In the genomic region with DNA sequence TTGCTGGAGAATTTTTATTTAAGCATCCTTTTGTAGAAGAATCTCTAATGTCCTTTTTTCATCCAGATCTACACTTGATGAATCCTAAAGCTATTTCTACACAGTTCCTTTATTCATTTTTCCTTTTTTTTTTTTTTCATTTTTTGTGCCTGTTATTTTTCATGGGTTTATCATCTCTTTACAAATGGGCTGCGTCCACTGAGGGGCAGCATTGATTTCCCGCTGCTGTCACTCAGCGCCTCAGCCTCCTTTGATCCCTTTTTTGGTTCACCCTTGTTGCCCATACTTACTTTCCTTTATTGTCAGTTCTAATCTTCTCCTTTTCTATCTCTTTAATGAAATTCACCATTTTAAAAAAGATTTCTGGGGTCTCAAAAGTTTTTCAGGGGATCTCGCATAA, we compare ENCODE assay signal across 18 cellular contexts. TPM values are rescaled to one million over a fixed set of nuclear protein-coding genes. Genes with fewer than 3 reads are reported as not detected.
DNase-seq lines count a peak whose midpoint lies in the region; ATAC-seq, FAIRE-seq and TF ChIP-seq lines count a peak whose summit lies in the region.
"Had no signal": no experiment of that assay in that cellular context is flagged by ENCODE, and none has a peak within 500 bp of the region (broad histone marks: within the 10 kb centered on the region; RNA-seq: fewer than 3 reads in every experiment).

No MANE protein-coding gene starts in this region.

- WGBS in HepG2 (ENCODE audit: low lambda C conversion rate), result 98% methylated on average over 4 of the region's 4 CpGs
- WGBS in right lobe of liver (ENCODE audit: insufficient coverage, low coverage, low lambda C conversion rate, missing lambda C conversion rate), result 98% methylated on average over 4 of the region's 4 CpGs

- no peaks in the 10 kb centered on the region for H3K27me3 Mint-ChIP-seq in stimulated activated naive B cell treated with anti-CD40 and anti-IgM and Interleukin-4, amounts not matched to agents 10 μg/mL and 1 μg/mL and 100 μg/mL, for 72 hours
- H3K27me3 Mint-ChIP-seq in GM23338 (ENCODE audit: insufficient read depth, low read depth, poor library complexity), result peaks cover 6% of the 10 kb centered on the region

- H3K9me2 ChIP-seq in OCI-LY7 (ENCODE audit: insufficient read depth, low read length) (no peaks in the 10 kb centered on the region), GM23338 (ENCODE audit: insufficient read depth) (no peaks in the 10 kb centered on the region)

- intact Hi-C loops in HepG2 (cut with micrococcal nuclease; ENCODE audit: unreplicated experiment), result no loop called here
- intact Hi-C loops in right lobe of liver (cut with DNase I), result no loop called here
- intact Hi-C loops in OCI-LY7 (cut with micrococcal nuclease; ENCODE audit: unreplicated experiment), result loop anchor here (5.0 kb wide), 1 partner anchor 142 kb away; a partner anchor contains a TSS
- intact Hi-C loops in colonic mucosa (cut with DNase I), result no loop called here

- H3K4me1 ChIP-seq in HepG2 (ENCODE audit: insufficient read depth, low read length) (peaks cover 33% of the 10 kb centered on the region), right lobe of liver (peaks cover 0 to 18% (median 6%) of the 10 kb centered on the region in 4 donors), OCI-LY7 (ENCODE audit: insufficient read depth, low read length, poor library complexity, severe bottlenecking) (peaks cover 70% of the 10 kb centered on the region), colonic mucosa (peaks cover 5% of the 10 kb centered on the region), GM23338 (ENCODE audit: insufficient read depth) (peaks cover 18% of the 10 kb centered on the region)

- H2AFZ ChIP-seq in HepG2 (ENCODE audit: low read length), result no peak overlapping the region
- no peak overlapping the region for H2AFZ ChIP-seq in OCI-LY7 (ENCODE audit: low read length)
- H2AFZ ChIP-seq in GM23338, result no peak overlapping the region

- H3K27ac ChIP-seq in HepG2 (ENCODE audit: extremely low read length, insufficient read depth, low read length), result no peak overlapping the region
- no peak overlapping the region for H3K27ac ChIP-seq in right lobe of liver
- no peak overlapping the region for H3K27ac ChIP-seq in OCI-LY7 (ENCODE audit: low read depth, low read length, poor library complexity, severe bottlenecking)
- H3K27ac ChIP-seq in colonic mucosa, result no peak overlapping the region
- H3K27ac ChIP-seq in GM23338 (ENCODE audit: low read depth), result no peak overlapping the region

- H3K79me2 ChIP-seq in HepG2 (ENCODE audit: insufficient read depth, low read length), result peaks cover 46% of the 10 kb centered on the region
- peaks cover 41% of the 10 kb centered on the region for H3K79me2 ChIP-seq in OCI-LY7 (ENCODE audit: insufficient read depth, low read depth, low read length)
- H3K79me2 ChIP-seq in GM23338 (replicated peaks; ENCODE audit: insufficient read depth), result peaks cover 63% of the 10 kb centered on the region

- ATAC-seq in HepG2, result no peak
- no peak for ATAC-seq in right lobe of liver
- no peak for ATAC-seq in stimulated activated naive B cell treated with anti-CD40 and anti-IgM and Interleukin-4, amounts not matched to agents 10 μg/mL and 1 μg/mL and 100 μg/mL, for 72 hours (replicated peaks)
- ATAC-seq in GM23338, result no peak
- no peak for ATAC-seq in HG03280 (IDR thresholded peaks at IDR 0.05; ENCODE audit: unreplicated experiment)
- ATAC-seq: CD8-positive, alpha-beta T cell had no signal

- peaks cover 11 to 21% of the 10 kb centered on the region in 2 donors for H3K36me3 Mint-ChIP-seq in stimulated activated naive B cell treated with anti-CD40 and anti-IgM and Interleukin-4, amounts not matched to agents 10 μg/mL and 1 μg/mL and 100 μg/mL, for 72 hours
- H3K36me3 Mint-ChIP-seq in GM23338 (ENCODE audit: low read depth), result peaks cover 15% of the 10 kb centered on the region

- H3F3A ChIP-seq in GM23338 (replicated peaks; ENCODE audit: low read depth), result peaks cover 18% of the 10 kb centered on the region; the same call in 1 of the 2 replicates

- H4K20me1 ChIP-seq in HepG2 (ENCODE audit: insufficient read depth, low read length) (no peaks in the 10 kb centered on the region), OCI-LY7 (ENCODE audit: insufficient read depth, low read length) (no peaks in the 10 kb centered on the region), GM23338 (replicated peaks; ENCODE audit: insufficient read depth) (peaks cover 3% of the 10 kb centered on the region; the same call in 1 of the 2 replicates)

- no peaks in the 10 kb centered on the region for H3K9me3 ChIP-seq in HepG2 (ENCODE audit: low read length)
- H3K9me3 ChIP-seq in right lobe of liver, result no peaks in the 10 kb centered on the region
- H3K9me3 ChIP-seq in OCI-LY7 (ENCODE audit: low read length), result peaks cover 4% of the 10 kb centered on the region; the same call in 1 of the 2 replicates
- no peaks in the 10 kb centered on the region for H3K9me3 ChIP-seq in colonic mucosa

- no peak overlapping the region for H3K9ac ChIP-seq in HepG2 (ENCODE audit: insufficient read depth, low read depth, low read length)
- no peak overlapping the region for H3K9ac ChIP-seq in colonic mucosa (ENCODE audit: low read depth in 2 of 2, low read length in 2 of 2)

- H3K9me3 Mint-ChIP-seq in stimulated activated naive B cell treated with anti-CD40 and anti-IgM and Interleukin-4, amounts not matched to agents 10 μg/mL and 1 μg/mL and 100 μg/mL, for 72 hours, result no peaks in the 10 kb centered on the region
- no peaks in the 10 kb centered on the region; the same call in 1 of the 3 replicates for H3K9me3 Mint-ChIP-seq in GM23338
- H3K9me3 Mint-ChIP-seq: CD8-positive, alpha-beta T cell had no signal

- TF ChIP-seq CTCF in HepG2 (CRISPR knock-in tag; IDR thresholded peaks at IDR 0.05) (no peak), right lobe of liver (IDR thresholded peaks at IDR 0.05) (no peak), OCI-LY7 (conservative IDR thresholded peaks at IDR 0.05; ENCODE audit: low read length) (peak; percentile 61), colonic mucosa (IDR thresholded peaks at IDR 0.05) (no peak), GM23338 (conservative IDR thresholded peaks at IDR 0.05; ENCODE audit: low read depth in 2 of 2) (peak in 1 of 2 experiments; percentile 38; a peak in 3 of 4 replicates)

- in situ Hi-C loops in HepG2 (cut with HindIII; ENCODE audit: extremely low pct_ligation_motif_present, low pct_unique_long_range_greater_than_20kb), result no loop called here

- TF ChIP-seq EP300 in HepG2 (IDR thresholded peaks at IDR 0.05; ENCODE audit: low read depth in 2 of 2, low read length in 2 of 2) (no peak), HepG2 (CRISPR knock-in tag; IDR thresholded peaks at IDR 0.05; ENCODE audit: borderline replicate concordance) (no peak)

- FAIRE-seq in HepG2 (lab: Jason Lieb, UNC), result no peak
- FAIRE-seq: A204.1, H54 had no signal

- CTCF ChIA-PET in HepG2 (lab: Yijun Ruan, JAX; ENCODE audit: low intra/inter-chr PET ratio, low total read pairs), result no interaction called here
- CTCF ChIA-PET in OCI-LY7 (lab: Charles Lee; ENCODE audit: unreplicated experiment), result interaction anchor here (1.6 kb wide), 1 partner anchor 16 kb away, joined by 4 read pairs; no protein-coding TSS in a partner anchor

- no peak overlapping the region for H3K4me2 ChIP-seq in HepG2 (ENCODE audit: low read depth, low read length)
- peak overlapping the region; percentile 74 for H3K4me2 ChIP-seq in OCI-LY7 (ENCODE audit: low read length)
- H3K4me2 ChIP-seq in GM23338, result no peak overlapping the region

- POLR2A ChIA-PET in HepG2 (lab: Yijun Ruan, JAX) (interaction anchor here (0.7 to 2.0 kb wide), 2 partner anchors 11 to 12 kb away, joined by 3 to 9 read pairs; a partner anchor contains a TSS), OCI-LY7 (lab: Charles Lee) (interaction anchor here (1.3 to 2.8 kb wide), 6 partner anchors 10 to 27 kb away, joined by 3 to 12 read pairs (median 4); a partner anchor contains a TSS)

- peak overlapping the region; percentile 26 for H3K27ac Mint-ChIP-seq in stimulated activated naive B cell treated with anti-CD40 and anti-IgM and Interleukin-4, amounts not matched to agents 10 μg/mL and 1 μg/mL and 100 μg/mL, for 72 hours
- no peak overlapping the region; the same call in 1 of the 2 replicates for H3K27ac Mint-ChIP-seq in GM23338
- H3K27ac Mint-ChIP-seq: CD8-positive, alpha-beta T cell had no signal

- BruUV-seq in HepG2 (replicated peaks; lab: Mats Ljungman, UMichigan) (no TSS peak), OCI-LY7 (replicated peaks; lab: Mats Ljungman, UMichigan) (no TSS peak)

- no peak for TF ChIP-seq RAD21 in HepG2 (CRISPR knock-in tag; IDR thresholded peaks at IDR 0.05)

- DNase-seq in HepG2 (ENCODE audit: low spot score) (no peak), right lobe of liver (no peak), OCI-LY7 (ENCODE audit: low spot score) (no peak), colonic mucosa (peak; percentile 13), GM23338 (ENCODE audit: low spot score) (no peak)
- no peak for DNase-seq in stimulated activated naive B cell treated with anti-CD40 and anti-IgM and Interleukin-4, amounts not matched to agents 10 μg/mL and 1 μg/mL and 100 μg/mL, for 72 hours
- DNase-seq in NK-92 treated with Interleukin-12 subunit alpha and Interleukin-12 subunit beta, amount 100 ng/mL, for 24 hours (lab: John Stamatoyannopoulos, UW), result no peak
- DNase-seq: CD8-positive, alpha-beta T cell; DND-41; GDM1; NCI-H1048; NCI-H1694; NCI-H748 treated with DMSO at 0.1 percent for 48 hours; SHP77 treated with DMSO at 0.1 percent for 48 hours had no signal

- peaks cover 31 to 55% of the 10 kb centered on the region in 2 donors for H3K4me1 Mint-ChIP-seq in stimulated activated naive B cell treated with anti-CD40 and anti-IgM and Interleukin-4, amounts not matched to agents 10 μg/mL and 1 μg/mL and 100 μg/mL, for 72 hours
- H3K4me1 Mint-ChIP-seq in GM23338, result peaks cover 44% of the 10 kb centered on the region

- no peak overlapping the region for H3K4me3 Mint-ChIP-seq in stimulated activated naive B cell treated with anti-CD40 and anti-IgM and Interleukin-4, amounts not matched to agents 10 μg/mL and 1 μg/mL and 100 μg/mL, for 72 hours
- no peak overlapping the region; the same call in 2 of the 3 replicates for H3K4me3 Mint-ChIP-seq in GM23338
- H3K4me3 Mint-ChIP-seq: CD8-positive, alpha-beta T cell had no signal

- H3K36me3 ChIP-seq in HepG2 (replicated peaks in 1 of 2; ENCODE audit: control insufficient read depth in 1 of 2, insufficient read depth in 2 of 2, low read length in 2 of 2), result no peaks in the 10 kb centered on the region
- no peaks in the 10 kb centered on the region for H3K36me3 ChIP-seq in right lobe of liver
- peaks cover 20% of the 10 kb centered on the region for H3K36me3 ChIP-seq in OCI-LY7 (ENCODE audit: insufficient read depth, low read length)
- H3K36me3 ChIP-seq in colonic mucosa, result no peaks in the 10 kb centered on the region
- H3K36me3 ChIP-seq in GM23338 (ENCODE audit: insufficient read depth), result no peaks in the 10 kb centered on the region

- TF ChIP-seq POLR2A in HepG2 (IDR thresholded peaks at IDR 0.05; ENCODE audit: insufficient read depth in 1 of 2, low read depth in 2 of 2, low read length in 2 of 2) (no peak), right lobe of liver (IDR thresholded peaks at IDR 0.05) (no peak)

- no peak overlapping the region for H3K4me3 ChIP-seq in HepG2 (replicated peaks in 1 of 3; ENCODE audit: insufficient read depth in 1 of 3, low read depth in 2 of 3, low read length in 3 of 3)
- no peak overlapping the region for H3K4me3 ChIP-seq in right lobe of liver
- no peak overlapping the region for H3K4me3 ChIP-seq in OCI-LY7 (ENCODE audit: low read depth, low read length, poor library complexity, severe bottlenecking)
- H3K4me3 ChIP-seq in colonic mucosa, result no peak overlapping the region
- no peak overlapping the region for H3K4me3 ChIP-seq in GM23338

- H3K27me3 ChIP-seq in HepG2 (ENCODE audit: control insufficient read depth in 1 of 2, insufficient read depth in 2 of 2, low read length in 2 of 2), result no peaks in the 10 kb centered on the region; a peak in 1 of 5 replicates
- H3K27me3 ChIP-seq in right lobe of liver, result no peaks in the 10 kb centered on the region
- no peaks in the 10 kb centered on the region for H3K27me3 ChIP-seq in colonic mucosa
- no peaks in the 10 kb centered on the region for H3K27me3 ChIP-seq in GM23338 (ENCODE audit: insufficient read depth)

RNA-seq across cellular contexts. Expression of a gene that starts 5.7 kb away (rescaled TPM):
- total RNA-seq in HepG2 (2016; rRNA removed; fragmentation: Illumina TruSeq; extraction: Trizol), result 0.24 and 0.49 TPM in 2 replicates
- not detected in 2 replicates for total RNA-seq in HepG2 (2016; cell fraction: cytosol; rRNA removed; fragmentation: Illumina TruSeq; extraction: Trizol; ENCODE audit: low read depth)
- total RNA-seq in HepG2 (2016; cell fraction: insoluble cytoplasmic fraction; rRNA removed; fragmentation: Illumina TruSeq; extraction: Trizol), result not detected in 2 replicates
- total RNA-seq in HepG2 (2016; cell fraction: membrane; rRNA removed; fragmentation: Illumina TruSeq; extraction: Trizol), result 0.71 TPM in 1 of 2 replicates, not detected in the other
- total RNA-seq in HepG2 (2016; cell fraction: nucleus; rRNA removed; fragmentation: Illumina TruSeq; extraction: Trizol), result not detected in 2 replicates
- polyA plus RNA-seq in HepG2 (2011; rRNA removed), result 0.34 and 0.46 TPM in 2 replicates
- polyA plus RNA-seq in HepG2 (2011; cell fraction: cytosol; rRNA removed), result 0.32 and 0.45 TPM in 2 replicates
- polyA plus RNA-seq in HepG2 (2011; cell fraction: nucleus; rRNA removed), result 0.42 TPM in 1 of 2 replicates, not detected in the other
- 0.76 TPM in 1 of 2 replicates, not detected in the other for polyA plus RNA-seq in HepG2 (2012)
- 0.66 and 1.2 TPM in 2 replicates for polyA plus RNA-seq in HepG2 (2016; cell fraction: cytosol; fragmentation: Illumina TruSeq; extraction: Trizol; ENCODE audit: low read depth)
- polyA plus RNA-seq in HepG2 (2016; cell fraction: insoluble cytoplasmic fraction; fragmentation: Illumina TruSeq; extraction: Trizol; ENCODE audit: low read depth), result 0.62 TPM in 1 of 2 replicates, not detected in the other
- 0.55 and 2.2 TPM in 2 replicates for polyA plus RNA-seq in HepG2 (2016; cell fraction: membrane; fragmentation: Illumina TruSeq; extraction: Trizol; ENCODE audit: low read depth)
- polyA plus RNA-seq in HepG2 (2016; cell fraction: nucleus; fragmentation: Illumina TruSeq; extraction: Trizol; ENCODE audit: insufficient read depth, low read depth), result not detected in 2 replicates
- polyA minus RNA-seq in HepG2 (2011; rRNA and poly(A)+ RNA removed; ENCODE audit: low replicate concordance), result 0.62 TPM in 1 of 2 replicates, not detected in the other
- polyA minus RNA-seq in HepG2 (2011; cell fraction: cytosol; rRNA and poly(A)+ RNA removed), result not detected in 2 replicates
- not detected in 2 replicates for polyA minus RNA-seq in HepG2 (2011; cell fraction: nucleus; rRNA and poly(A)+ RNA removed)
- not detected for total RNA-seq in right lobe of liver
- 0.67 and 2.3 TPM in 2 replicates for total RNA-seq in OCI-LY7 (2014; rRNA removed; shearing (Covaris generic))
- total RNA-seq in OCI-LY7 (2022), result 4.1 and 4.4 TPM in 2 replicates
- total RNA-seq in colonic mucosa, result 1 to 10 TPM in 1 of 2 donors, not detected in 1; 2.1 TPM
- not detected in 2 replicates for total RNA-seq in GM23338 (2014; rRNA removed; shearing (Covaris generic))
- 0.57 and 0.81 TPM in 2 replicates for polyA plus RNA-seq in GM23338 (2016; fragmentation: Nextera tagmentation; extraction: Ambion mirVana)
- total RNA-seq: CD8-positive, alpha-beta T cell; M059J had no signal

RNA-seq across cellular contexts. Expression of a gene that starts 10.7 kb away (rescaled TPM):
- 12.6 and 12.7 TPM in 2 replicates for total RNA-seq in HepG2 (2016; rRNA removed; fragmentation: Illumina TruSeq; extraction: Trizol)
- 1.6 and 1.9 TPM in 2 replicates for total RNA-seq in HepG2 (2016; cell fraction: cytosol; rRNA removed; fragmentation: Illumina TruSeq; extraction: Trizol; ENCODE audit: low read depth)
- total RNA-seq in HepG2 (2016; cell fraction: insoluble cytoplasmic fraction; rRNA removed; fragmentation: Illumina TruSeq; extraction: Trizol), result 10.9 and 13.5 TPM in 2 replicates
- total RNA-seq in HepG2 (2016; cell fraction: membrane; rRNA removed; fragmentation: Illumina TruSeq; extraction: Trizol), result 7.5 and 7.7 TPM in 2 replicates
- total RNA-seq in HepG2 (2016; cell fraction: nucleus; rRNA removed; fragmentation: Illumina TruSeq; extraction: Trizol), result 9.8 and 10.7 TPM in 2 replicates
- polyA plus RNA-seq in HepG2 (2011; rRNA removed), result 18.7 and 21.0 TPM in 2 replicates
- polyA plus RNA-seq in HepG2 (2011; cell fraction: cytosol; rRNA removed), result 13.4 and 13.5 TPM in 2 replicates
- 31.7 and 33.0 TPM in 2 replicates for polyA plus RNA-seq in HepG2 (2011; cell fraction: nucleus; rRNA removed)
- 10.9 TPM in 2 replicates for polyA plus RNA-seq in HepG2 (2012)
- polyA plus RNA-seq in HepG2 (2016; cell fraction: cytosol; fragmentation: Illumina TruSeq; extraction: Trizol; ENCODE audit: low read depth), result 3.5 and 3.8 TPM in 2 replicates
- 9.5 and 11.3 TPM in 2 replicates for polyA plus RNA-seq in HepG2 (2016; cell fraction: insoluble cytoplasmic fraction; fragmentation: Illumina TruSeq; extraction: Trizol; ENCODE audit: low read depth)
- polyA plus RNA-seq in HepG2 (2016; cell fraction: membrane; fragmentation: Illumina TruSeq; extraction: Trizol; ENCODE audit: low read depth), result 5.6 TPM in 2 replicates
- 14.0 and 14.1 TPM in 2 replicates for polyA plus RNA-seq in HepG2 (2016; cell fraction: nucleus; fragmentation: Illumina TruSeq; extraction: Trizol; ENCODE audit: insufficient read depth, low read depth)
- 32.1 and 35.8 TPM in 2 replicates for polyA minus RNA-seq in HepG2 (2011; rRNA and poly(A)+ RNA removed; ENCODE audit: low replicate concordance)
- polyA minus RNA-seq in HepG2 (2011; cell fraction: cytosol; rRNA and poly(A)+ RNA removed), result 8.6 and 10.3 TPM in 2 replicates
- 13.1 and 16.8 TPM in 2 replicates for polyA minus RNA-seq in HepG2 (2011; cell fraction: nucleus; rRNA and poly(A)+ RNA removed)
- 10 to 100 TPM in 5 of 6 experiments, 1 to 10 TPM in 1; 9.5 to 13.0 (median 11.4) TPM for total RNA-seq in right lobe of liver
- 12.3 and 13.5 TPM in 2 replicates for total RNA-seq in OCI-LY7 (2014; rRNA removed; shearing (Covaris generic))
- total RNA-seq in OCI-LY7 (2022), result 27.1 and 31.3 TPM in 2 replicates
- 10 to 100 TPM; 52.0 to 53.9 TPM for total RNA-seq in colonic mucosa
- total RNA-seq in GM23338 (2014; rRNA removed; shearing (Covaris generic)), result 12.9 and 16.0 TPM in 2 replicates
- polyA plus RNA-seq in GM23338 (2016; fragmentation: Nextera tagmentation; extraction: Ambion mirVana), result 2.7 and 2.8 TPM in 2 replicates

RNA-seq across cellular contexts. Expression of a gene that starts 10.8 kb away (rescaled TPM):
- total RNA-seq in HepG2 (2016; rRNA removed; fragmentation: Illumina TruSeq; extraction: Trizol), result 24.4 and 37.5 TPM in 2 replicates
- total RNA-seq in HepG2 (2016; cell fraction: cytosol; rRNA removed; fragmentation: Illumina TruSeq; extraction: Trizol; ENCODE audit: low read depth), result 11.1 and 11.7 TPM in 2 replicates
- 21.2 and 40.4 TPM in 2 replicates for total RNA-seq in HepG2 (2016; cell fraction: insoluble cytoplasmic fraction; rRNA removed; fragmentation: Illumina TruSeq; extraction: Trizol)
- 27.6 and 27.8 TPM in 2 replicates for total RNA-seq in HepG2 (2016; cell fraction: membrane; rRNA removed; fragmentation: Illumina TruSeq; extraction: Trizol)
- total RNA-seq in HepG2 (2016; cell fraction: nucleus; rRNA removed; fragmentation: Illumina TruSeq; extraction: Trizol), result 70.2 and 71.7 TPM in 2 replicates
- 86.1 and 96.9 TPM in 2 replicates for polyA plus RNA-seq in HepG2 (2011; rRNA removed)
- polyA plus RNA-seq in HepG2 (2011; cell fraction: cytosol; rRNA removed), result 54.1 and 58.1 TPM in 2 replicates
- 385 and 395 TPM in 2 replicates for polyA plus RNA-seq in HepG2 (2011; cell fraction: nucleus; rRNA removed)
- 50.0 and 65.4 TPM in 2 replicates for polyA plus RNA-seq in HepG2 (2012)
- polyA plus RNA-seq in HepG2 (2016; cell fraction: cytosol; fragmentation: Illumina TruSeq; extraction: Trizol; ENCODE audit: low read depth), result 10.5 and 11.2 TPM in 2 replicates
- 21.6 and 24.7 TPM in 2 replicates for polyA plus RNA-seq in HepG2 (2016; cell fraction: insoluble cytoplasmic fraction; fragmentation: Illumina TruSeq; extraction: Trizol; ENCODE audit: low read depth)
- 23.2 and 23.4 TPM in 2 replicates for polyA plus RNA-seq in HepG2 (2016; cell fraction: membrane; fragmentation: Illumina TruSeq; extraction: Trizol; ENCODE audit: low read depth)
- polyA plus RNA-seq in HepG2 (2016; cell fraction: nucleus; fragmentation: Illumina TruSeq; extraction: Trizol; ENCODE audit: insufficient read depth, low read depth), result 145 and 166 TPM in 2 replicates
- 62.6 and 136 TPM in 2 replicates for polyA minus RNA-seq in HepG2 (2011; rRNA and poly(A)+ RNA removed; ENCODE audit: low replicate concordance)
- polyA minus RNA-seq in HepG2 (2011; cell fraction: cytosol; rRNA and poly(A)+ RNA removed), result 24.7 and 24.9 TPM in 2 replicates
- polyA minus RNA-seq in HepG2 (2011; cell fraction: nucleus; rRNA and poly(A)+ RNA removed), result 155 and 168 TPM in 2 replicates
- total RNA-seq in right lobe of liver, result 10 to 100 TPM; 29.5 to 53.7 (median 35.2) TPM
- total RNA-seq in OCI-LY7 (2014; rRNA removed; shearing (Covaris generic)), result 66.0 and 75.4 TPM in 2 replicates
- 68.2 and 70.4 TPM in 2 replicates for total RNA-seq in OCI-LY7 (2022)
- total RNA-seq in colonic mucosa, result 100 to 1,000 TPM; 127 to 157 TPM
- total RNA-seq in GM23338 (2014; rRNA removed; shearing (Covaris generic)), result 80.1 and 80.2 TPM in 2 replicates
- polyA plus RNA-seq in GM23338 (2016; fragmentation: Nextera tagmentation; extraction: Ambion mirVana), result 32.1 and 32.8 TPM in 2 replicates

RNA-seq across cellular contexts. Expression of a gene that starts 27.3 kb away (rescaled TPM):
- 32.2 and 34.2 TPM in 2 replicates for total RNA-seq in HepG2 (2016; rRNA removed; fragmentation: Illumina TruSeq; extraction: Trizol)
- total RNA-seq in HepG2 (2016; cell fraction: cytosol; rRNA removed; fragmentation: Illumina TruSeq; extraction: Trizol; ENCODE audit: low read depth), result 16.4 and 24.8 TPM in 2 replicates
- total RNA-seq in HepG2 (2016; cell fraction: insoluble cytoplasmic fraction; rRNA removed; fragmentation: Illumina TruSeq; extraction: Trizol), result 35.0 and 35.4 TPM in 2 replicates
- 29.8 and 43.4 TPM in 2 replicates for total RNA-seq in HepG2 (2016; cell fraction: membrane; rRNA removed; fragmentation: Illumina TruSeq; extraction: Trizol)
- total RNA-seq in HepG2 (2016; cell fraction: nucleus; rRNA removed; fragmentation: Illumina TruSeq; extraction: Trizol), result 19.0 and 22.6 TPM in 2 replicates
- polyA plus RNA-seq in HepG2 (2011; rRNA removed), result 11.1 and 13.5 TPM in 2 replicates
- 12.6 and 15.2 TPM in 2 replicates for polyA plus RNA-seq in HepG2 (2011; cell fraction: cytosol; rRNA removed)
- polyA plus RNA-seq in HepG2 (2011; cell fraction: nucleus; rRNA removed), result 15.5 and 16.6 TPM in 2 replicates
- 12.3 and 13.3 TPM in 2 replicates for polyA plus RNA-seq in HepG2 (2012)
- 16.3 and 25.4 TPM in 2 replicates for polyA plus RNA-seq in HepG2 (2016; cell fraction: cytosol; fragmentation: Illumina TruSeq; extraction: Trizol; ENCODE audit: low read depth)
- 29.0 and 30.9 TPM in 2 replicates for polyA plus RNA-seq in HepG2 (2016; cell fraction: insoluble cytoplasmic fraction; fragmentation: Illumina TruSeq; extraction: Trizol; ENCODE audit: low read depth)
- 26.7 and 33.7 TPM in 2 replicates for polyA plus RNA-seq in HepG2 (2016; cell fraction: membrane; fragmentation: Illumina TruSeq; extraction: Trizol; ENCODE audit: low read depth)
- 27.3 and 30.5 TPM in 2 replicates for polyA plus RNA-seq in HepG2 (2016; cell fraction: nucleus; fragmentation: Illumina TruSeq; extraction: Trizol; ENCODE audit: insufficient read depth, low read depth)
- polyA minus RNA-seq in HepG2 (2011; rRNA and poly(A)+ RNA removed; ENCODE audit: low replicate concordance), result 14.5 and 21.8 TPM in 2 replicates
- 5.1 and 6.9 TPM in 2 replicates for polyA minus RNA-seq in HepG2 (2011; cell fraction: cytosol; rRNA and poly(A)+ RNA removed)
- polyA minus RNA-seq in HepG2 (2011; cell fraction: nucleus; rRNA and poly(A)+ RNA removed), result 9.9 and 11.1 TPM in 2 replicates
- total RNA-seq in right lobe of liver, result 10 to 100 TPM; 12.1 to 35.2 (median 17.8) TPM
- total RNA-seq in OCI-LY7 (2014; rRNA removed; shearing (Covaris generic)), result 16.8 and 18.2 TPM in 2 replicates
- total RNA-seq in OCI-LY7 (2022), result 21.9 and 23.0 TPM in 2 replicates
- 10 to 100 TPM; 47.9 to 50.8 TPM for total RNA-seq in colonic mucosa
- 24.9 and 32.4 TPM in 2 replicates for total RNA-seq in GM23338 (2014; rRNA removed; shearing (Covaris generic))
- 19.2 and 20.3 TPM in 2 replicates for polyA plus RNA-seq in GM23338 (2016; fragmentation: Nextera tagmentation; extraction: Ambion mirVana)

RNA-seq across cellular contexts. Expression of a gene that starts 27.8 kb away (rescaled TPM):
- total RNA-seq in HepG2 (2016; rRNA removed; fragmentation: Illumina TruSeq; extraction: Trizol) (51.8 and 53.7 TPM in 2 replicates), right lobe of liver (100 to 1,000 TPM; 103 to 168 (median 128) TPM), OCI-LY7 (2022) (169 and 177 TPM in 2 replicates), colonic mucosa (100 to 1,000 TPM; 177 to 196 TPM)
- total RNA-seq in HepG2 (2016; cell fraction: cytosol; rRNA removed; fragmentation: Illumina TruSeq; extraction: Trizol; ENCODE audit: low read depth), result 5.4 and 5.6 TPM in 2 replicates
- 48.7 and 53.6 TPM in 2 replicates for total RNA-seq in HepG2 (2016; cell fraction: insoluble cytoplasmic fraction; rRNA removed; fragmentation: Illumina TruSeq; extraction: Trizol)
- total RNA-seq in HepG2 (2016; cell fraction: membrane; rRNA removed; fragmentation: Illumina TruSeq; extraction: Trizol), result 16.4 and 17.1 TPM in 2 replicates
- total RNA-seq in HepG2 (2016; cell fraction: nucleus; rRNA removed; fragmentation: Illumina TruSeq; extraction: Trizol), result 44.1 and 46.3 TPM in 2 replicates
- polyA plus RNA-seq in HepG2 (2011; rRNA removed) (35.2 and 52.6 TPM in 2 replicates), GM23338 (2016; fragmentation: Nextera tagmentation; extraction: Ambion mirVana) (21.5 and 26.0 TPM in 2 replicates)
- 26.4 and 37.0 TPM in 2 replicates for polyA plus RNA-seq in HepG2 (2011; cell fraction: cytosol; rRNA removed)
- polyA plus RNA-seq in HepG2 (2011; cell fraction: nucleus; rRNA removed), result 60.2 and 61.4 TPM in 2 replicates
- polyA plus RNA-seq in HepG2 (2012), result 37.0 and 57.6 TPM in 2 replicates
- polyA plus RNA-seq in HepG2 (2016; cell fraction: cytosol; fragmentation: Illumina TruSeq; extraction: Trizol; ENCODE audit: low read depth), result 3.2 and 3.6 TPM in 2 replicates
- polyA plus RNA-seq in HepG2 (2016; cell fraction: insoluble cytoplasmic fraction; fragmentation: Illumina TruSeq; extraction: Trizol; ENCODE audit: low read depth), result 38.8 and 63.9 TPM in 2 replicates
- polyA plus RNA-seq in HepG2 (2016; cell fraction: membrane; fragmentation: Illumina TruSeq; extraction: Trizol; ENCODE audit: low read depth), result 5.7 and 8.6 TPM in 2 replicates
- 55.3 and 65.8 TPM in 2 replicates for polyA plus RNA-seq in HepG2 (2016; cell fraction: nucleus; fragmentation: Illumina TruSeq; extraction: Trizol; ENCODE audit: insufficient read depth, low read depth)
- 166 and 414 TPM in 2 replicates for polyA minus RNA-seq in HepG2 (2011; rRNA and poly(A)+ RNA removed; ENCODE audit: low replicate concordance)
- polyA minus RNA-seq in HepG2 (2011; cell fraction: cytosol; rRNA and poly(A)+ RNA removed), result 120 and 167 TPM in 2 replicates
- 38.1 and 53.7 TPM in 2 replicates for polyA minus RNA-seq in HepG2 (2011; cell fraction: nucleus; rRNA and poly(A)+ RNA removed)
- 87.5 and 98.8 TPM in 2 replicates for total RNA-seq in OCI-LY7 (2014; rRNA removed; shearing (Covaris generic))
- total RNA-seq in GM23338 (2014; rRNA removed; shearing (Covaris generic)), result 116 and 120 TPM in 2 replicates
